Comparison of ENCODE assay signal across 21 cellular contexts in genomic region chr6:7532821-7533220, GRCh38. TPM values are rescaled to one million over a fixed set of nuclear protein-coding genes. Genes with fewer than 3 reads are reported as not detected.
A peak's percentile ranks its signal among the peaks of the same experiment; 100 is the strongest.
DNase-seq lines count a peak whose midpoint lies in the region; ATAC-seq and TF ChIP-seq lines count a peak whose summit lies in the region.
"Had no signal": no experiment of that assay in that cellular context is flagged by ENCODE, and none has a peak within 500 bp of the region (broad histone marks: within the 10 kb centered on the region; RNA-seq: fewer than 3 reads in every experiment).

No MANE protein-coding gene starts in this region.

- H3K27me3 ChIP-seq in H7 (ENCODE audit: control insufficient read depth, insufficient read depth, low read length) = peaks cover 2% of the 10 kb centered on the region; the same call in 1 of the 2 replicates
- H3K27me3 ChIP-seq in iPS-18a (ENCODE audit: control insufficient read depth, insufficient read depth, low read length) = peaks cover 5% of the 10 kb centered on the region
- no peaks in the 10 kb centered on the region for H3K27me3 ChIP-seq in trophoblast cell (ENCODE audit: insufficient read depth, low read length)
- peaks cover 0 to 74% (median 31%) of the 10 kb centered on the region in 45 donors for H3K27me3 ChIP-seq in dorsolateral prefrontal cortex

- no peak overlapping the region for H2AFZ ChIP-seq in trophoblast cell (ENCODE audit: insufficient read depth, low read length, poor library complexity)

- H2BK5ac ChIP-seq in trophoblast cell (ENCODE audit: low read depth, low read length, poor library complexity) = no peak overlapping the region

- peak overlapping the region; percentile 93 for H3K27ac Mint-ChIP-seq in WTC11
- H3K27ac Mint-ChIP-seq: CD4-positive, alpha-beta T cell; effector memory CD8-positive, alpha-beta T cell had no signal

- ATAC-seq in WTC11 (peak; percentile 91), GM19463 (IDR thresholded peaks at IDR 0.05; ENCODE audit: unreplicated experiment) (no peak)
- ATAC-seq: effector memory CD8-positive, alpha-beta T cell had no signal

- peak overlapping the region; percentile 55 for H3K4me3 Mint-ChIP-seq in WTC11
- H3K4me3 Mint-ChIP-seq: CD4-positive, alpha-beta T cell; effector memory CD8-positive, alpha-beta T cell had no signal

- TF ChIP-seq CTCF in WTC11 (IDR thresholded peaks at IDR 0.05) (no peak), GM10266 (IDR thresholded peaks at IDR 0.05; ENCODE audit: control insufficient read depth, insufficient read depth, low read depth, missing control alignments) (no peak), dorsolateral prefrontal cortex (IDR thresholded peaks at IDR 0.05 in 54 of 56, conservative IDR thresholded peaks at IDR 0.05 in 2 of 56; ENCODE audit: low read depth in 1 of 56, partially characterized antibody in 56 of 56) (no peak)

- H3K4me1 ChIP-seq in iPS-18a (ENCODE audit: control insufficient read depth, low read depth, low read length) (peaks cover 16% of the 10 kb centered on the region), trophoblast cell (ENCODE audit: control insufficient read depth in 1 of 2, insufficient read depth in 2 of 2, low read length in 2 of 2) (peaks cover 6% of the 10 kb centered on the region in 2 experiments)

- POLR2A ChIA-PET in WTC11 (lab: Charles Lee) = no interaction called here

- H3K9ac ChIP-seq in iPS-18a (ENCODE audit: low read length) (no peak overlapping the region), trophoblast cell (ENCODE audit: low read length) (no peak overlapping the region)
- H3K9ac ChIP-seq: KMS-11 had no signal

- CTCF ChIA-PET in WTC11 (lab: Charles Lee) = interaction anchor here (0.6 to 1.1 kb wide), 2 partner anchors 15 to 50 kb away, joined by 3 read pairs; no protein-coding TSS in a partner anchor

- no peaks in the 10 kb centered on the region for H3K36me3 ChIP-seq in H7 (replicated peaks; ENCODE audit: control insufficient read depth, insufficient read depth, low read length)
- H3K36me3 ChIP-seq in iPS-18a (ENCODE audit: control insufficient read depth, low read depth, low read length) = no peaks in the 10 kb centered on the region
- no peaks in the 10 kb centered on the region for H3K36me3 ChIP-seq in trophoblast cell (ENCODE audit: control insufficient read depth in 1 of 2, insufficient read depth in 2 of 2, low read length in 2 of 2)

- H3K4me3 ChIP-seq in H7 (ENCODE audit: insufficient read depth, low read depth, low read length) = no peak overlapping the region
- H3K4me3 ChIP-seq in iPS-18a (ENCODE audit: low read length) = peak overlapping the region; percentile 11
- H3K4me3 ChIP-seq in trophoblast cell (ENCODE audit: low read depth, low read length) = no peak overlapping the region
- H3K4me3 ChIP-seq in dorsolateral prefrontal cortex = no peak overlapping the region

- H3K14ac ChIP-seq in trophoblast cell (ENCODE audit: low read length) = no peak overlapping the region

- no peak overlapping the region for H3K18ac ChIP-seq in trophoblast cell (ENCODE audit: low read length)

- H3K79me1 ChIP-seq in trophoblast cell (ENCODE audit: low read length) = peaks cover 8% of the 10 kb centered on the region

- no peak overlapping the region for H4K8ac ChIP-seq in trophoblast cell (ENCODE audit: low read depth, low read length)

- peak overlapping the region; percentile 55 for H2BK120ac ChIP-seq in trophoblast cell (ENCODE audit: insufficient read depth, low read length, poor library complexity)

- intact Hi-C loops in dorsolateral prefrontal cortex (cut with DNase I) = no loop called here

- H3K27me3 Mint-ChIP-seq in WTC11 (ENCODE audit: low read depth) = no peaks in the 10 kb centered on the region; the same call in 1 of the 2 replicates

- H3K9me3 Mint-ChIP-seq in WTC11 = peaks cover 6% of the 10 kb centered on the region; the same call in 1 of the 2 replicates
- H3K9me3 Mint-ChIP-seq: CD4-positive, alpha-beta T cell; effector memory CD8-positive, alpha-beta T cell had no signal

- no peak overlapping the region for H3K23ac ChIP-seq in trophoblast cell (ENCODE audit: low read length)

- H4K91ac ChIP-seq in trophoblast cell (ENCODE audit: low read depth, low read length) = no peak overlapping the region

- no peaks in the 10 kb centered on the region for H3K79me2 ChIP-seq in trophoblast cell (ENCODE audit: control insufficient read depth, insufficient read depth, low read length, poor library complexity)

- H2BK12ac ChIP-seq in trophoblast cell (ENCODE audit: low read length) = peak overlapping the region; percentile 71

- H3K27ac ChIP-seq in iPS-18a (ENCODE audit: low read length) = no peak overlapping the region
- H3K27ac ChIP-seq in trophoblast cell (ENCODE audit: low read depth, low read length) = no peak overlapping the region
- no peak overlapping the region for H3K27ac ChIP-seq in dorsolateral prefrontal cortex
- H3K27ac ChIP-seq: KMS-11 had no signal

- DNase-seq in H7 = peak; percentile 49
- DNase-seq in WTC11 (ENCODE audit: low spot score) = peak; percentile 41
- no peak for DNase-seq in trophoblast cell
- no peak for DNase-seq in GM10266 (ENCODE audit: extremely low spot score)
- no peak for DNase-seq in dorsolateral prefrontal cortex
- DNase-seq in stimulated activated CD4-positive, alpha-beta T cell treated with anti-CD3 and anti-CD28 coated beads, Interleukin-2, amount 100 ng/mL, for 48 hours = no peak
- DNase-seq: activated CD4-positive, alpha-beta T cell treated with anti-CD3 and anti-CD28 coated beads, Interleukin-2, amount 50 U/mL, for 1 hour; activated naive CD4-positive, alpha-beta T cell; amygdala; CD4-positive, alpha-beta T cell; central memory CD4-positive, alpha-beta T cell; effector memory CD8-positive, alpha-beta T cell; hypothalamus; midbrain; NCI-H187 treated with DMSO at 0.1 percent for 48 hours; retina; stimulated activated CD4-positive, alpha-beta T cell treated with anti-CD3 and anti-CD28 coated beads, Interleukin-15, amount 100 ng/mL, for 24 hours; SW 1271 had no signal

- no peak overlapping the region for H3K4ac ChIP-seq in trophoblast cell (ENCODE audit: low read depth, low read length)

- H3K36me3 Mint-ChIP-seq in WTC11 = no peaks in the 10 kb centered on the region

- H3K4me2 ChIP-seq in trophoblast cell (ENCODE audit: low read length) = peak overlapping the region; percentile 36
- H3K4me2 ChIP-seq: KMS-11 had no signal

- H3K9me3 ChIP-seq in iPS-18a (ENCODE audit: control insufficient read depth, low read depth, low read length) = no peaks in the 10 kb centered on the region
- H3K9me3 ChIP-seq in trophoblast cell (ENCODE audit: insufficient read depth, low read depth, low read length) = no peaks in the 10 kb centered on the region

- no peak overlapping the region for H4K12ac ChIP-seq in trophoblast cell (ENCODE audit: low read depth, low read length)

- WGBS in trophoblast cell (ENCODE audit: extremely low coverage, insufficient coverage, insufficient read length) = no CpG with 5 or more reads among the region's 8 CpGs

- H2AK5ac ChIP-seq in trophoblast cell (ENCODE audit: low read length) = no peak overlapping the region

- peaks cover 23% of the 10 kb centered on the region for H3K4me1 Mint-ChIP-seq in WTC11

TF ChIP-seq in WTC11, 78 proteins besides CTCF, POLR2A, EP300 and RAD21:
- no peak for TF ChIP-seq NFE2L1 (CRISPR knock-in tag; IDR thresholded peaks at IDR 0.05)
- TF ChIP-seq JAZF1 (CRISPR knock-in tag; IDR thresholded peaks at IDR 0.05) = no peak
- TF ChIP-seq TP53 (CRISPR knock-in tag; IDR thresholded peaks at IDR 0.05) = no peak
- no peak for TF ChIP-seq ZNF423 (CRISPR knock-in tag; IDR thresholded peaks at IDR 0.05)
- no peak for TF ChIP-seq USF1 (CRISPR knock-in tag; IDR thresholded peaks at IDR 0.05)
- no peak for TF ChIP-seq AFF4 (CRISPR knock-in tag; IDR thresholded peaks at IDR 0.05; ENCODE audit: borderline replicate concordance)
- no peak for TF ChIP-seq GABPB1 (CRISPR knock-in tag; IDR thresholded peaks at IDR 0.05)

RNA-seq across cellular contexts. Expression of gene DSP, which starts 8.7 kb away (rescaled TPM):
- total RNA-seq in H7 (2014; rRNA removed; shearing (Covaris generic)) = 33.9 and 58.0 TPM in 2 replicates
- total RNA-seq in WTC11 (2021) (74.5 to 77.0 TPM (median 76.1 TPM) in 3 replicates), dorsolateral prefrontal cortex (10 to 100 TPM in 16 of 120 experiments, 1 to 10 TPM in 104; 1.2 to 31.8 (median 2.9) TPM)
- polyA plus RNA-seq in trophoblast cell (2013) = 170 and 176 TPM in 2 replicates

RNA-seq across cellular contexts. Expression of gene SNRNP48, which starts 57.2 kb away (rescaled TPM):
- total RNA-seq in H7 (2014; rRNA removed; shearing (Covaris generic)) = 12.2 and 18.9 TPM in 2 replicates
- total RNA-seq in WTC11 (2021) (17.6 to 24.0 TPM (median 21.4 TPM) in 3 replicates), dorsolateral prefrontal cortex (10 to 100 TPM in 102 of 120 experiments, 1 to 10 TPM in 18; 7.9 to 25.1 (median 12.6) TPM)
- 11.8 and 12.3 TPM in 2 replicates for polyA plus RNA-seq in trophoblast cell (2013)

Comparison
In these comparisons a context has a peak if more than half of its experiments do, and no peak if none do; other contexts are left out.
1. DNase-seq: peak in H7 (single experiment) and WTC11 (single experiment); none in trophoblast cell (0 of 2), GM10266 (single experiment), dorsolateral prefrontal cortex (0 of 10) and stimulated activated CD4-positive, alpha-beta T cell treated with anti-CD3 and anti-CD28 coated beads, Interleukin-2, amount 100 ng/mL, for 48 hours (0 of 2).